In genomic region chr22:21641417-21641794, GRCh38 we compare ENCODE assay signal across 8 cellular contexts. TPM values are rescaled to one million over a fixed set of nuclear protein-coding genes. Genes with fewer than 3 reads are reported as not detected.
A peak's percentile ranks its signal among the peaks of the same experiment; 100 is the strongest.
DNase-seq lines count a peak whose midpoint lies in the region; ATAC-seq and TF ChIP-seq lines count a peak whose summit lies in the region.

No MANE protein-coding gene starts in this region.

- no peak overlapping the region for H4K91ac ChIP-seq in IMR-90 (ENCODE audit: insufficient read depth, low read depth, low read length)

- H2BK15ac ChIP-seq in IMR-90 (ENCODE audit: low read depth, low read length), result no peak overlapping the region

- no peak overlapping the region for H2AK5ac ChIP-seq in IMR-90 (ENCODE audit: low read depth, low read length)

- dilution Hi-C loops in IMR-90 (cut with HindIII; ENCODE audit: low sequenced_read_pairs, unreplicated experiment), result no loop called here

- H3K4me3 ChIP-seq in GM08714 (ENCODE audit: low read length) (peak overlapping the region; percentile 69; the same call in 1 of the 2 replicates), IMR-90 (ENCODE audit: insufficient read depth, low read depth, low read length) (peak overlapping the region; percentile 54), heart left ventricle (peak overlapping the region; percentile 15 to 87 (median 74)), parathyroid adenoma (ENCODE audit: low read depth, low read length) (peak overlapping the region; percentile 47)

- H3K9ac ChIP-seq in IMR-90 (ENCODE audit: low read depth, low read length) (peak overlapping the region; percentile 42; the same call in 1 of the 2 replicates), parathyroid adenoma (no peak overlapping the region)

- H3K36me3 ChIP-seq in IMR-90 (ENCODE audit: control insufficient read depth, insufficient read depth, low read length), result peaks cover 5% of the 10 kb centered on the region
- H3K36me3 ChIP-seq in heart left ventricle, result peaks cover 0 to 20% (median 8%) of the 10 kb centered on the region in 9 donors
- H3K36me3 ChIP-seq in parathyroid adenoma (ENCODE audit: control insufficient read depth, insufficient read depth, low read length), result no peaks in the 10 kb centered on the region

- no peak overlapping the region; the same call in 1 of the 2 replicates for H3K27ac ChIP-seq in IMR-90 (ENCODE audit: insufficient read depth, low read length)
- peak overlapping the region in 11 of 12 donors; percentile 19 to 76 (median 66) for H3K27ac ChIP-seq in heart left ventricle
- no peak overlapping the region for H3K27ac ChIP-seq in parathyroid adenoma

- no peak overlapping the region; the same call in 1 of the 2 replicates for H3K14ac ChIP-seq in IMR-90 (replicated peaks; ENCODE audit: low read depth, low read length)

- TF ChIP-seq CTCF in IMR-90 (conservative IDR thresholded peaks at IDR 0.05; ENCODE audit: low read depth, low read length) (peak; percentile 61), heart left ventricle (IDR thresholded peaks at IDR 0.05) (peak in 10 of 12 donors; percentile 10 to 55 (median 36)), parathyroid adenoma (IDR thresholded peaks at IDR 0.05) (peak; percentile 23)

- no TSS peak for BruUV-seq in IMR-90 (replicated peaks; lab: Mats Ljungman, UMichigan)

- peaks cover 22% of the 10 kb centered on the region for H3K4me1 Mint-ChIP-seq in activated T-cell treated with anti-CD3 and anti-CD28 coated beads, Interleukin-2, amount 50 U/mL, for 72 hours (ENCODE audit: low read depth)

- intact Hi-C loops in IMR-90 (cut with micrococcal nuclease), result loop anchor here (1.0 kb wide), 1 partner anchor 11 kb away; the partner anchor contains the start of gene YDJC
- intact Hi-C loops in heart left ventricle (cut with DNase I), result no loop called here

- H3K4me3 Mint-ChIP-seq in activated T-cell treated with anti-CD3 and anti-CD28 coated beads, Interleukin-2, amount 50 U/mL, for 72 hours, result peak overlapping the region; percentile 66 to 97

- no peak overlapping the region for H3K18ac ChIP-seq in IMR-90 (ENCODE audit: low read depth, low read length)

- peak; percentile 47 for ATAC-seq in IMR-90 (ENCODE audit: low read depth)
- ATAC-seq in activated T-cell treated with anti-CD3 and anti-CD28 coated beads, Interleukin-2, amount 50 U/mL, for 72 hours (replicated peaks in 1 of 2), result no peak
- ATAC-seq in heart left ventricle, result peak; percentile 24 to 55 (median 43)
- no peak for ATAC-seq in GM21825 (IDR thresholded peaks at IDR 0.05; ENCODE audit: unreplicated experiment)
- no peak for ATAC-seq in GM21367 (IDR thresholded peaks at IDR 0.05; ENCODE audit: unreplicated experiment)

- H3K9me3 ChIP-seq in IMR-90 (ENCODE audit: control insufficient read depth, insufficient read depth, low read length) (no peaks in the 10 kb centered on the region), heart left ventricle (no peaks in the 10 kb centered on the region), parathyroid adenoma (ENCODE audit: control insufficient read depth, low read length) (no peaks in the 10 kb centered on the region)

- TF ChIP-seq RAD21 in IMR-90 (IDR thresholded peaks at IDR 0.05; ENCODE audit: low read length), result peak; percentile 49

- peaks cover 1% of the 10 kb centered on the region; the same call in 1 of the 2 replicates for H3K4me1 ChIP-seq in IMR-90 (ENCODE audit: control insufficient read depth, insufficient read depth, low read length)
- peaks cover 0 to 26% (median 13%) of the 10 kb centered on the region in 12 donors for H3K4me1 ChIP-seq in heart left ventricle
- H3K4me1 ChIP-seq in parathyroid adenoma, result no peaks in the 10 kb centered on the region

- peak; percentile 61 for DNase-seq in ACHN
- DNase-seq in IMR-90, result peak; percentile 55
- DNase-seq in activated T-cell treated with anti-CD3 and anti-CD28 coated beads, Interleukin-2, amount 50 U/mL, for 72 hours, result no peak
- peak in 1 of 5 donors; percentile 45 for DNase-seq in heart left ventricle

- H3K9me1 ChIP-seq in IMR-90 (ENCODE audit: insufficient read depth, low read length), result peaks cover 5% of the 10 kb centered on the region

- peak overlapping the region; percentile 8 for H2AK9ac ChIP-seq in IMR-90 (replicated peaks; ENCODE audit: low read depth, low read length, poor library complexity)

- H3K79me2 ChIP-seq in parathyroid adenoma, result no peaks in the 10 kb centered on the region

- POLR2A ChIA-PET in IMR-90 (lab: Charles Lee; ENCODE audit: unreplicated experiment), result interaction anchor here (0.5 to 0.8 kb wide), 3 partner anchors 9 to 604 kb away, joined by 3 to 7 read pairs (median 4); no protein-coding TSS in a partner anchor

- H3K27me3 ChIP-seq in IMR-90 (ENCODE audit: control insufficient read depth, insufficient read depth, low read length), result no peaks in the 10 kb centered on the region
- H3K27me3 ChIP-seq in heart left ventricle, result no peaks in the 10 kb centered on the region
- H3K27me3 ChIP-seq in parathyroid adenoma (ENCODE audit: control insufficient read depth, insufficient read depth, low read length), result no peaks in the 10 kb centered on the region

- CTCF ChIA-PET in IMR-90 (lab: Yijun Ruan, JAX), result interaction anchor here (3.1 kb wide), 1 partner anchor 11 kb away, joined by 28 read pairs; the partner anchor contains the start of gene YDJC

- 0 out of 2 replicates have a peak overlapping the region, but pooled peaks have one; percentile 5 for H3K56ac ChIP-seq in IMR-90 (ENCODE audit: extremely low read depth, insufficient read depth, low read length)

- WGBS in IMR-90 (ENCODE audit: extremely low coverage in 2 of 2, insufficient read length in 1 of 2), 2 experiments, result 9% methylated on average over 3 of the region's 9 CpGs; no CpG with 5 or more reads in 1 of the 2 experiments
- 2 to 7% (median 6%) methylated on average over 8 to 9 of the region's 9 CpGs for WGBS in heart left ventricle, 4 donors

- H2AFZ ChIP-seq in IMR-90 (replicated peaks; ENCODE audit: low read length, poor library complexity), result peak overlapping the region; percentile 97
- peak overlapping the region; percentile 88 for H2AFZ ChIP-seq in parathyroid adenoma

- no peak overlapping the region for H4K8ac ChIP-seq in IMR-90 (ENCODE audit: low read depth in 2 of 2, low read length in 2 of 2)

- H3K4ac ChIP-seq in IMR-90 (ENCODE audit: low read depth, low read length), result no peak overlapping the region

- peaks cover 9% of the 10 kb centered on the region for H3K27me3 Mint-ChIP-seq in activated T-cell treated with anti-CD3 and anti-CD28 coated beads, Interleukin-2, amount 50 U/mL, for 72 hours (ENCODE audit: low read depth)

- H4K20me1 ChIP-seq in IMR-90 (ENCODE audit: insufficient read depth, low read length), result peaks cover 13% of the 10 kb centered on the region

- TF ChIP-seq POLR2A in IMR-90 (IDR thresholded peaks at IDR 0.05; ENCODE audit: low read depth, low read length) (no peak), heart left ventricle (IDR thresholded peaks at IDR 0.05) (no peak)

- H2BK20ac ChIP-seq in IMR-90 (ENCODE audit: low read depth, low read length), result no peak overlapping the region

- H3K36me3 Mint-ChIP-seq in activated T-cell treated with anti-CD3 and anti-CD28 coated beads, Interleukin-2, amount 50 U/mL, for 72 hours (ENCODE audit: insufficient read depth in 2 of 2), result peaks cover 1 to 2% of the 10 kb centered on the region in 2 donors

- no peak overlapping the region for H2BK120ac ChIP-seq in IMR-90 (ENCODE audit: low read depth, low read length)

- H3K27ac Mint-ChIP-seq in activated T-cell treated with anti-CD3 and anti-CD28 coated beads, Interleukin-2, amount 50 U/mL, for 72 hours, result no peak overlapping the region

- in situ Hi-C loops in ACHN (cut with HindIII; ENCODE audit: low pct_ligation_motif_present, low pct_unique_long_range_greater_than_20kb, low sequenced_read_pairs), result no loop called here
- in situ Hi-C loops in IMR-90 (cut with MboI; ENCODE audit: low sequenced_read_pairs), result no loop called here

- H3K9me3 Mint-ChIP-seq in activated T-cell treated with anti-CD3 and anti-CD28 coated beads, Interleukin-2, amount 50 U/mL, for 72 hours, result no peaks in the 10 kb centered on the region

- H4K5ac ChIP-seq in IMR-90 (ENCODE audit: low read depth, low read length), result no peak overlapping the region

- no peak overlapping the region for H3K23ac ChIP-seq in IMR-90 (ENCODE audit: low read depth, low read length)

- no peak overlapping the region for H2BK5ac ChIP-seq in IMR-90 (ENCODE audit: low read depth, low read length, poor library complexity, severe bottlenecking)

- peak overlapping the region; percentile 94 for H3K4me2 ChIP-seq in IMR-90 (ENCODE audit: low read depth, low read length)
- H3K4me2 ChIP-seq in parathyroid adenoma (ENCODE audit: low read length), result peak overlapping the region; percentile 92

- H3K79me1 ChIP-seq in IMR-90 (ENCODE audit: low read depth in 1 of 2, low read length in 2 of 2), result peaks cover 6 to 20% of the 10 kb centered on the region in 2 experiments; a peak in 3 of 4 replicates

RNA-seq across cellular contexts. Expression of gene SDF2L1, which starts 0.7 kb away (rescaled TPM):
- total RNA-seq in IMR-90 (2012; rRNA removed) (18.8 and 25.0 TPM in 2 replicates), heart left ventricle (10 to 100 TPM; 14.1 to 54.1 (median 24.5) TPM)
- polyA plus RNA-seq in IMR-90 (2012; rRNA removed) (51.1 and 72.6 TPM in 2 replicates), heart left ventricle (100 to 1,000 TPM in 1 of 2 donors, 10 to 100 TPM in 1; 22.7 to 226 TPM)
- 93.6 and 121 TPM in 2 replicates for polyA plus RNA-seq in IMR-90 (2012; cell fraction: cytosol; rRNA removed)
- polyA plus RNA-seq in IMR-90 (2012; cell fraction: nucleus; rRNA removed; ENCODE audit: low replicate concordance), result 11.1 and 41.3 TPM in 2 replicates
- total RNA-seq in activated T-cell treated with anti-CD3 and anti-CD28 coated beads, Interleukin-2, amount 50 U/mL, for 72 hours, result 10 to 100 TPM; 22.8 to 29.9 TPM

RNA-seq across cellular contexts. Expression of gene CCDC116, which starts 8.8 kb away (rescaled TPM):
- total RNA-seq in IMR-90 (2012; rRNA removed), result under 0.01 TPM in 1 of 2 replicates, not detected in the other
- 0.27 and 0.34 TPM in 2 replicates for polyA plus RNA-seq in IMR-90 (2012; rRNA removed)
- polyA plus RNA-seq in IMR-90 (2012; cell fraction: cytosol; rRNA removed), result 0.10 and 0.84 TPM in 2 replicates
- polyA plus RNA-seq in IMR-90 (2012; cell fraction: nucleus; rRNA removed; ENCODE audit: low replicate concordance), result 3.5 and 7.3 TPM in 2 replicates
- total RNA-seq in activated T-cell treated with anti-CD3 and anti-CD28 coated beads, Interleukin-2, amount 50 U/mL, for 72 hours, result under 1 TPM; 0.22 to 0.51 TPM
- total RNA-seq in heart left ventricle, result 1 to 10 TPM in 1 of 9 donors, under 1 TPM in 4, not detected in 4; 0.18 to 1.3 (median 0.26) TPM
- polyA plus RNA-seq in heart left ventricle, result under 1 TPM; 0.19 to 0.27 TPM

RNA-seq across cellular contexts. Expression of gene YDJC, which starts 11.6 kb away (rescaled TPM):
- total RNA-seq in IMR-90 (2012; rRNA removed) (7.2 and 8.1 TPM in 2 replicates), heart left ventricle (10 to 100 TPM in 2 of 9 donors, 1 to 10 TPM in 7; 3.0 to 19.8 (median 5.4) TPM)
- polyA plus RNA-seq in IMR-90 (2012; rRNA removed) (23.6 and 28.3 TPM in 2 replicates), heart left ventricle (10 to 100 TPM in 1 of 2 donors, 1 to 10 TPM in 1; 8.1 to 17.5 TPM)
- 31.1 and 51.1 TPM in 2 replicates for polyA plus RNA-seq in IMR-90 (2012; cell fraction: cytosol; rRNA removed)
- 21.4 and 64.3 TPM in 2 replicates for polyA plus RNA-seq in IMR-90 (2012; cell fraction: nucleus; rRNA removed; ENCODE audit: low replicate concordance)
- total RNA-seq in activated T-cell treated with anti-CD3 and anti-CD28 coated beads, Interleukin-2, amount 50 U/mL, for 72 hours, result 10 to 100 TPM; 39.7 to 48.8 TPM

RNA-seq across cellular contexts. Expression of gene PPIL2, which starts 24.4 kb away (rescaled TPM):
- total RNA-seq in IMR-90 (2012; rRNA removed) (20.6 and 21.4 TPM in 2 replicates), heart left ventricle (10 to 100 TPM; 13.5 to 31.0 (median 23.8) TPM)
- polyA plus RNA-seq in IMR-90 (2012; rRNA removed) (59.9 and 62.1 TPM in 2 replicates), heart left ventricle (10 to 100 TPM; 23.2 to 25.8 TPM)
- 29.9 and 41.9 TPM in 2 replicates for polyA plus RNA-seq in IMR-90 (2012; cell fraction: cytosol; rRNA removed)
- 190 and 219 TPM in 2 replicates for polyA plus RNA-seq in IMR-90 (2012; cell fraction: nucleus; rRNA removed; ENCODE audit: low replicate concordance)
- 10 to 100 TPM; 36.4 to 39.5 TPM for total RNA-seq in activated T-cell treated with anti-CD3 and anti-CD28 coated beads, Interleukin-2, amount 50 U/mL, for 72 hours

Comparison
In these comparisons a context has a peak if more than half of its experiments do, and no peak if none do; other contexts are left out.
1. DNase-seq: peak in ACHN (single experiment) and IMR-90 (single experiment); none in activated T-cell treated with anti-CD3 and anti-CD28 coated beads, Interleukin-2, amount 50 U/mL, for 72 hours (0 of 2).
2. ATAC-seq: peak in IMR-90 (single experiment) and heart left ventricle (4 of 4); none in activated T-cell treated with anti-CD3 and anti-CD28 coated beads, Interleukin-2, amount 50 U/mL, for 72 hours (0 of 2), GM21825 (single experiment) and GM21367 (single experiment).
3. H3K27ac ChIP-seq: peak in heart left ventricle (11 of 12); none in IMR-90 (single experiment) and parathyroid adenoma (single experiment).
4. Peak in every context shown above with its lines, with median percentiles within 50 percentile points of each other: H3K4me3 ChIP-seq and CTCF ChIP-seq.